24 cellular contexts compared by ENCODE assay signal in the genomic region with DNA sequence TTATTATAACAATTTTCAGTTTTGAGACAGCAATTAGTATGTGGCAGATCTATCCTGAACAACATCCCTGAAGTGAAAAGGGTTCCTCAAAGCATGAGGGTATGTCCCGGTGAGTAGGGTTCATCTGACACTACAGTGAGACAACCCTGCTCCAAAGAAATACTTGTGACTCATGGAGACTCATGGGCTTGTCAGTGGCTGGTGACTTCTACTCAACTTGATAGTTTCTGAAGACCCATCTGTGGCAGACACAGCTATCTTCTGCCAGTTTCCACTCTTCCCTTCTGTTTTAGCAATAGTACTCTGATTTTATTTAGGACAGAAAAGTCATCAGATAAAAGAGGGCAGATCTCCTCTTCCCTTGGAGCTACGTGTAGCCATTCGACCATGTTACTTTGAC.
"Had no signal": no experiment of that assay in that cellular context is flagged by ENCODE, and none has a peak within 500 bp of the region (broad histone marks: within the 10 kb centered on the region; RNA-seq: fewer than 3 reads in every experiment).

No MANE protein-coding gene starts in this region.

- ATAC-seq: left ventricle myocardium superior; right cardiac atrium; stimulated activated naive CD8-positive, alpha-beta T cell treated with anti-CD3 and anti-CD28 coated beads, Interleukin-15, Interleukin-2, amounts not matched to agents 100 U/mL and 50 U/mL, for 24 hours had no signal

- H3K9me3 ChIP-seq: esophagus muscularis mucosa, prostate gland, transverse colon, vagina had no signal

- H3K4me3 ChIP-seq: esophagus muscularis mucosa, prostate gland, transverse colon, vagina had no signal

- H3K4me1 ChIP-seq: esophagus muscularis mucosa, prostate gland, transverse colon, vagina had no signal

- H3K4me3 Mint-ChIP-seq: activated T-cell treated with anti-CD3 and anti-CD28 coated beads, Interleukin-2, amount 50 U/mL, for 4 hours; nephron progenitor cell; T-helper 2 cell treated with Interferon-gamma antibody and Interleukin-4, amounts not matched to agents 5 μg/mL and 100 μg/mL, for 36 hours had no signal

- FAIRE-seq: colon, endometrium had no signal

- DNase-seq: activated CD4-positive, alpha-beta T cell treated with anti-CD3 and anti-CD28 coated beads, Interleukin-2, amount 50 U/mL, for 48 hours; activated CD4-positive, CD25-positive, alpha-beta regulatory T cell treated with anti-CD3 and anti-CD28 coated beads, Interleukin-2, amount 50 U/mL, for 72 hours; activated effector memory CD4-positive, alpha-beta T cell treated with anti-CD3 and anti-CD28 coated beads, Interleukin-2, amount 50 U/mL, for 16 hours; activated T-cell treated with anti-CD3 and anti-CD28 coated beads, Interleukin-2, amount 50 U/mL, for 4 hours; caudate nucleus; foreskin fibroblast; glutamatergic neuron; hypothalamus; left ventricle myocardium superior; mesendoderm; nephron progenitor cell; occipital lobe; right cardiac atrium; small intestine; stimulated activated CD4-positive, alpha-beta T cell treated with anti-CD3 and anti-CD28 coated beads, Interleukin-4, amount 100 ng/mL, for 24 hours; stimulated activated naive CD8-positive, alpha-beta T cell treated with anti-CD3 and anti-CD28 coated beads, Interleukin-15, Interleukin-2, amounts not matched to agents 100 U/mL and 50 U/mL, for 24 hours; transverse colon had no signal

- H3K9me3 Mint-ChIP-seq: activated naive CD4-positive, alpha-beta T cell treated with anti-CD3 and anti-CD28 coated beads, Interleukin-2, amount 50 U/mL, for 72 hours; activated T-cell treated with anti-CD3 and anti-CD28 coated beads, Interleukin-2, amount 50 U/mL, for 4 hours; nephron progenitor cell; T-helper 2 cell treated with Interferon-gamma antibody and Interleukin-4, amounts not matched to agents 5 μg/mL and 100 μg/mL, for 36 hours had no signal

- H3K27ac Mint-ChIP-seq: nephron progenitor cell; T-helper 2 cell treated with Interferon-gamma antibody and Interleukin-4, amounts not matched to agents 5 μg/mL and 100 μg/mL, for 36 hours had no signal

- H3K27me3 ChIP-seq: esophagus muscularis mucosa, transverse colon, vagina had no signal

- H3K4me1 Mint-ChIP-seq: nephron progenitor cell had no signal
